ENCODE assay signal across 22 cellular contexts in the genomic region with DNA sequence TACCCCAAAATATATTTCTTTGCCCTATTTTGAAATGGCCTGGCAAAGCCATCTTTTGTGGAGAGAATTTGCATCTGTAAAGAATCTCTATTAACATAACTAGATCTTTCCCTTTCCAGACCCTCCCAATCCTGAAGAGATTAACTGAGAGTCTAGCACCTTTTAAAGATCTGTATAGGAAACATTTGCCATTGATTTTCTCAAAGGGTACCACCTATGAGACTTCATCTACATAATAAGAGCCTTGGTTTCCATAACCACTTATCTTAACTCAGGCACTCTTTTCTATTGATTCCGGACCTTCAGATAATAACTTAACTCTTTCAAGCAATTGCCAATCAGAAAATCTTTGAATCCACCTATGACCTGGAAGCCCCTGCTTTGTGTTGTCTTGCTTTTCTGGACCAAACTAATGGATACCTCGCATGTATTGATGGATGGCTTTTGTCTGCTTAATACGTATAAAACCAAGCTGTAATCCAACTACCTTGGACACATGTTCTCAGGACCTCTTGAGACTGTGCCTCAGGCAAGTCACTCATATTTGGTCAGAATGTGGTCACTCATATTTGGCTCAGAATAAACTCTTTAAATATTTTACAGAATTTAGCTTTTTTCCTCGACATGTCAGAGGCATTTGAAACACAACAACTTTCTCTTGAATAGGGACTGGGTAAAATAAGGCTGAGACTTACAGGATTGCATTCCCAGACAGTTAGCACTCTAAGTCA. TPM values are rescaled to one million over a fixed set of nuclear protein-coding genes. Genes with fewer than 3 reads are reported as not detected.
"Had no signal": no experiment of that assay in that cellular context is flagged by ENCODE, and none has a peak within 500 bp of the region (broad histone marks: within the 10 kb centered on the region; RNA-seq: fewer than 3 reads in every experiment).

No MANE protein-coding gene starts in this region.

- H3K9me3 Mint-ChIP-seq: activated naive CD4-positive, alpha-beta T cell treated with anti-CD3 and anti-CD28 coated beads, Interleukin-2, amount 10 ng/mL, durations not matched to agents 7 days and 5 days; central memory CD8-positive, alpha-beta T cell had no signal

- H3K4me1 Mint-ChIP-seq: activated naive CD4-positive, alpha-beta T cell treated with anti-CD3 and anti-CD28 coated beads, Interleukin-2, amount 10 ng/mL, durations not matched to agents 7 days and 5 days; central memory CD8-positive, alpha-beta T cell; immature natural killer cell; mesothelial cell of epicardium; natural killer cell; T-helper 17 cell had no signal

- DNase-seq: activated CD4-positive, alpha-beta T cell treated with anti-CD3 and anti-CD28 coated beads for 4 hours; activated CD4-positive, alpha-beta T cell treated with anti-CD3 and anti-CD28 coated beads, Interleukin-2, amount 50 U/mL, for 48 hours; activated CD4-positive, CD25-positive, alpha-beta regulatory T cell; activated effector memory CD4-positive, alpha-beta T cell treated with anti-CD3 and anti-CD28 coated beads, Interleukin-2, amount 50 U/mL, for 16 hours; activated naive CD4-positive, alpha-beta T cell treated with anti-CD3 and anti-CD28 coated beads, Interleukin-2, amount 10 ng/mL, durations not matched to agents 7 days and 5 days; anterior cingulate cortex; colonic mucosa; heart right ventricle; immature natural killer cell; lower lobe of right lung; natural killer cell; stimulated activated CD4-positive, alpha-beta T cell treated with anti-CD3 and anti-CD28 coated beads, Interleukin-4, amount 100 ng/mL, for 24 hours; stimulated activated naive CD4-positive, alpha-beta T cell treated with Interleukin-2 at 50 U/mL for 16 hours; SW 1271; T-helper 17 cell; upper lobe of left lung had no signal

- H3K27ac Mint-ChIP-seq: activated naive CD4-positive, alpha-beta T cell treated with anti-CD3 and anti-CD28 coated beads, Interleukin-2, amount 10 ng/mL, durations not matched to agents 7 days and 5 days; immature natural killer cell; mesothelial cell of epicardium; natural killer cell; T-helper 17 cell had no signal

- H3K36me3 Mint-ChIP-seq: activated naive CD4-positive, alpha-beta T cell treated with anti-CD3 and anti-CD28 coated beads, Interleukin-2, amount 10 ng/mL, durations not matched to agents 7 days and 5 days; mesothelial cell of epicardium; natural killer cell had no signal

- H3K27me3 Mint-ChIP-seq: activated naive CD4-positive, alpha-beta T cell treated with anti-CD3 and anti-CD28 coated beads, Interleukin-2, amount 10 ng/mL, durations not matched to agents 7 days and 5 days; central memory CD8-positive, alpha-beta T cell; T-helper 17 cell had no signal

- H3K4me3 ChIP-seq: colonic mucosa, heart right ventricle, lower lobe of right lung, prostate gland, thoracic aorta, upper lobe of left lung had no signal

- H3K36me3 ChIP-seq: colonic mucosa, heart right ventricle, lower lobe of right lung, prostate gland, thoracic aorta, upper lobe of left lung had no signal

- H3K27me3 ChIP-seq: colonic mucosa, heart right ventricle, upper lobe of left lung had no signal

- H3K9me3 ChIP-seq: colonic mucosa, lower lobe of right lung, prostate gland, thoracic aorta, upper lobe of left lung had no signal

- H3K27ac ChIP-seq: colonic mucosa, heart right ventricle, lower lobe of right lung, prostate gland, upper lobe of left lung had no signal

- H3K4me3 Mint-ChIP-seq: activated naive CD4-positive, alpha-beta T cell treated with anti-CD3 and anti-CD28 coated beads, Interleukin-2, amount 10 ng/mL, durations not matched to agents 7 days and 5 days; central memory CD8-positive, alpha-beta T cell; immature natural killer cell; mesothelial cell of epicardium; natural killer cell; T-helper 17 cell had no signal

- ATAC-seq: heart right ventricle, left lobe of liver, lower lobe of right lung, natural killer cell, T-helper 17 cell had no signal

- H3K4me1 ChIP-seq: heart right ventricle, lower lobe of right lung, prostate gland, upper lobe of left lung had no signal

RNA-seq across cellular contexts. Expression of a gene that starts 31.4 kb away (rescaled TPM):
- total RNA-seq: colonic mucosa, heart right ventricle, left lobe of liver, lower lobe of right lung, natural killer cell, osteocyte, prostate gland, T-helper 17 cell, thoracic aorta, upper lobe of left lung had no signal
